ENCODE assay signal across 23 cellular contexts in the genomic region with DNA sequence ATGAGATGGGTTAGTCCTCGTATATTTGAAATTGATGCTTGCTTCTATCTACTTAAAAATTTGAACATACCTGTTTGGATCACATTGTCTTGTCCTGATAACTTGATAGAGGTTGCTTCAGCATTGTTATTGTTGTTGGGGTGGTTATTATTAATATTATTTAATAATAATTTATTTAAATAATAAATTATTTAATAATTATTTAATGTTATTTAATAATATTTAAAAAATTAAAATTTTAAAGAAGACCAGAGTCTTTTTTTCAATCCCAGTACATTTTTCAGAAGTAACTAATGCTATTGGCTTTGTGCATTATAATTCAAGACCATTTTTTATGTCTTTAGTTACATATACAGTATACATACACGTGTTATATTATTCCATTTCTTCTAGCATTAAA.
DNase-seq lines count a peak whose midpoint lies in the region; ATAC-seq, FAIRE-seq and TF ChIP-seq lines count a peak whose summit lies in the region.
"Had no signal": no experiment of that assay in that cellular context is flagged by ENCODE, and none has a peak within 500 bp of the region (broad histone marks: within the 10 kb centered on the region; RNA-seq: fewer than 3 reads in every experiment).

No MANE protein-coding gene starts in this region.

- H3K4me1 ChIP-seq in kidney (ENCODE audit: control insufficient read depth in 1 of 2, insufficient read depth in 1 of 2, low read depth in 1 of 2, low read length in 2 of 2), result no peaks in the 10 kb centered on the region
- H3K4me1 ChIP-seq: A549, Caco-2 had no signal

- H3K9ac ChIP-seq in kidney (ENCODE audit: low read length in 2 of 2), result no peak overlapping the region
- H3K9ac ChIP-seq: BLaER1 treated with 17β-estradiol and CSF1 and Interleukin-3, amounts not matched to agents 10 nM and 100 nM had no signal

- H3K27me3 ChIP-seq in brain microvascular endothelial cell (replicated peaks), result no peaks in the 10 kb centered on the region
- H3K27me3 ChIP-seq: BLaER1 treated with 17β-estradiol and CSF1 and Interleukin-3, amounts not matched to agents 10 nM and 100 nM had no signal

- H3K4me3 Mint-ChIP-seq in WTC11, result no peak overlapping the region
- H3K4me3 Mint-ChIP-seq: B cell; CD4-positive, alpha-beta T cell; CD8-positive, alpha-beta T cell had no signal

- DNase-seq in WTC11 (ENCODE audit: low spot score), result no peak
- DNase-seq in kidney, result no peak
- no peak for DNase-seq in NCI-H2081 (lab: John Stamatoyannopoulos, UW)
- DNase-seq in A172 (ENCODE audit: low spot score), result no peak
- no peak for DNase-seq in brain microvascular endothelial cell
- DNase-seq: AML-193; Caco-2; Calu3; CD4-positive, alpha-beta T cell; CD8-positive, alpha-beta T cell; DMS79 treated with DMSO at 0.1 percent for 48 hours; GDM1 had no signal

- FAIRE-seq in A204.1 (lab: Jason Lieb, UNC) (peak; percentile 78), endometrium (lab: Jason Lieb, UNC) (peak; percentile 15), kidney (lab: Jason Lieb, UNC) (peak; percentile 80)
- FAIRE-seq: A549, D721Med, GM12878, GM12892, GM18507 had no signal

- intact Hi-C loops in kidney (cut with DNase I), result no loop called here

- H3K27ac Mint-ChIP-seq in WTC11, result no peak overlapping the region
- H3K27ac Mint-ChIP-seq: B cell; CD4-positive, alpha-beta T cell; CD8-positive, alpha-beta T cell had no signal

- H3K27ac ChIP-seq in kidney (ENCODE audit: low read depth in 2 of 2, low read length in 2 of 2), result no peak overlapping the region
- H3K27ac ChIP-seq in brain microvascular endothelial cell, result no peak overlapping the region
- H3K27ac ChIP-seq: 22Rv1; A549; BLaER1 treated with 17β-estradiol and CSF1 and Interleukin-3, amounts not matched to agents 10 nM and 100 nM; C4-2B had no signal

- H3K9me3 ChIP-seq in kidney (ENCODE audit: control insufficient read depth in 1 of 2, low read length in 2 of 2), result no peaks in the 10 kb centered on the region
- H3K9me3 ChIP-seq: A549, Caco-2 had no signal

- H3K36me3 ChIP-seq in kidney (ENCODE audit: control insufficient read depth in 1 of 2, insufficient read depth in 2 of 2, low read length in 2 of 2) (no peaks in the 10 kb centered on the region), brain microvascular endothelial cell (replicated peaks) (no peaks in the 10 kb centered on the region)

- TF ChIP-seq CTCF in WTC11 (IDR thresholded peaks at IDR 0.05) (no peak), kidney (IDR thresholded peaks at IDR 0.05; ENCODE audit: borderline replicate concordance, extremely low read depth, insufficient read depth) (no peak), brain microvascular endothelial cell (IDR thresholded peaks at IDR 0.05; ENCODE audit: low read depth, low read length, missing control alignments) (no peak)

- H3K36me3 Mint-ChIP-seq in WTC11, result peaks cover 23% of the 10 kb centered on the region
- H3K36me3 Mint-ChIP-seq: CD8-positive, alpha-beta T cell had no signal

- in situ Hi-C loops in brain microvascular endothelial cell (cut with HindIII; ENCODE audit: low pct_ligation_motif_present, low sequenced_read_pairs), result no loop called here

- peaks cover 11% of the 10 kb centered on the region for H3K27me3 Mint-ChIP-seq in WTC11 (ENCODE audit: low read depth)
- H3K27me3 Mint-ChIP-seq: B cell; CD4-positive, alpha-beta T cell had no signal

- POLR2A ChIA-PET in WTC11 (lab: Charles Lee), result no interaction called here

- no peaks in the 10 kb centered on the region for H3K4me1 Mint-ChIP-seq in WTC11

- ATAC-seq in WTC11, result no peak
- ATAC-seq: A549; CD8-positive, alpha-beta T cell; GM12878 had no signal

- CTCF ChIA-PET in WTC11 (lab: Charles Lee), result no interaction called here

- H3K4me3 ChIP-seq in kidney (ENCODE audit: low read length in 2 of 2), result no peak overlapping the region
- H3K4me3 ChIP-seq in brain microvascular endothelial cell (ENCODE audit: low read depth, low read length), result no peak overlapping the region
- H3K4me3 ChIP-seq: A549; BLaER1 treated with 17β-estradiol and CSF1 and Interleukin-3, amounts not matched to agents 10 nM and 100 nM; GM12878 had no signal

- peaks cover 56% of the 10 kb centered on the region for H3K9me3 Mint-ChIP-seq in WTC11
- H3K9me3 Mint-ChIP-seq: CD4-positive, alpha-beta T cell had no signal

TF ChIP-seq in WTC11, 78 proteins besides CTCF, POLR2A, EP300 and RAD21:
- peak; percentile 99 for TF ChIP-seq HMGA2 (CRISPR knock-in tag; IDR thresholded peaks at IDR 0.05)
- TF ChIP-seq, protein P1, sequence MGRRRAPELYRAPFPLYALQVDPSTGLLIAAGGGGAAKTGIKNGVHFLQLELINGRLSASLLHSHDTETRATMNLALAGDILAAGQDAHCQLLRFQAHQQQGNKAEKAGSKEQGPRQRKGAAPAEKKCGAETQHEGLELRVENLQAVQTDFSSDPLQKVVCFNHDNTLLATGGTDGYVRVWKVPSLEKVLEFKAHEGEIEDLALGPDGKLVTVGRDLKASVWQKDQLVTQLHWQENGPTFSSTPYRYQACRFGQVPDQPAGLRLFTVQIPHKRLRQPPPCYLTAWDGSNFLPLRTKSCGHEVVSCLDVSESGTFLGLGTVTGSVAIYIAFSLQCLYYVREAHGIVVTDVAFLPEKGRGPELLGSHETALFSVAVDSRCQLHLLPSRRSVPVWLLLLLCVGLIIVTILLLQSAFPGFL (CRISPR knock-in tag; IDR thresholded peaks at IDR 0.05; ENCODE audit: borderline replicate concordance), result no peak
